In the genomic region with DNA sequence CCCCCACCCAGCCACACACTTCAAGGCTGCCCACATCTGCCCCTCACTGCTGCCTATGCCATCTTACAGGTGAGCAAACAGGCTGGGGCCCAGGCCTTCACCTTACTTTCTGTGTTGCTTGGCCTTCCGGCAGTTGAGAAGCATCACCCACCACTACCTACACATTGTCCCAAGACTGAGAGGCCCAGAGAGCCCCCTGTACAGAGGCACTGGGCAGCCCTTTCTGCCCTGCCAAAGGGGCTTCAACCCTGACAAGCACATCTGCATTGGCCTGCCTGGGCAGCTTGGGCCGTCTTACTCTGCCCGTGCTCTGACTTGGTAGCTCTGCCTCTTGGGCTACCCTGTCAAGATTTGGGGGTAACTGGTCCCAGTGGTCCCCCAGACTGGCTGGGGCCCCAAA, we compare ENCODE assay signal across 8 cellular contexts. TPM values are rescaled to one million over a fixed set of nuclear protein-coding genes. Genes with fewer than 3 reads are reported as not detected.
DNase-seq lines count a peak whose midpoint lies in the region; ATAC-seq and TF ChIP-seq lines count a peak whose summit lies in the region.

No MANE protein-coding gene starts in this region.

- peaks cover 9% of the 10 kb centered on the region; the same call in 1 of the 2 replicates for H4K20me1 ChIP-seq in Karpas-422 (ENCODE audit: insufficient read depth, low read depth, low read length)

- no peak for ATAC-seq in natural killer cell treated with Interleukin-12 subunit alpha and Interleukin-12 subunit beta and Interleukin-15 and Interleukin-18, amount 100 ng/mL, for 72 hours

- H3K79me2 ChIP-seq in Karpas-422 (ENCODE audit: low read length): peaks cover 18% of the 10 kb centered on the region

- H2AFZ ChIP-seq in Karpas-422 (ENCODE audit: low read length): no peak overlapping the region

- H3K27me3 Mint-ChIP-seq in natural killer cell treated with Interleukin-12 subunit alpha and Interleukin-12 subunit beta and Interleukin-15 and Interleukin-18, amount 100 ng/mL, for 72 hours: no peaks in the 10 kb centered on the region

- H3K36me3 Mint-ChIP-seq in natural killer cell treated with Interleukin-12 subunit alpha and Interleukin-12 subunit beta and Interleukin-15 and Interleukin-18, amount 100 ng/mL, for 72 hours: no peaks in the 10 kb centered on the region

- no peaks in the 10 kb centered on the region for H3K9me3 ChIP-seq in Karpas-422 (ENCODE audit: low read length)

- H3K4me2 ChIP-seq in Karpas-422 (ENCODE audit: low read depth, low read length, poor library complexity, severe bottlenecking): peak overlapping the region; percentile 79

- DNase-seq in AG09309 (ENCODE audit: low read depth) (no peak), Karpas-422 (no peak), coronary artery (ENCODE audit: low spot score) (no peak), HuH-7 (ENCODE audit: low spot score) (no peak), middle frontal gyrus (ENCODE audit: extremely low spot score, low spot score) (no peak), OCI-M1 (lab: John Stamatoyannopoulos, UW) (no peak)
- no peak for DNase-seq in natural killer cell treated with Interleukin-12 subunit alpha and Interleukin-12 subunit beta and Interleukin-15 and Interleukin-18, amount 100 ng/mL, for 72 hours (ENCODE audit: low spot score)
- no peak for DNase-seq in stimulated activated CD4-positive, alpha-beta T cell treated with anti-CD3 and anti-CD28 coated beads, Interleukin-15, amount 100 ng/mL, for 24 hours

- H3K27ac ChIP-seq in Karpas-422 (ENCODE audit: low read length): no peak overlapping the region
- peak overlapping the region; percentile 96 to 97 for H3K27ac ChIP-seq in coronary artery

- H3K36me3 ChIP-seq in Karpas-422 (ENCODE audit: insufficient read depth, low read length): no peaks in the 10 kb centered on the region

- peak overlapping the region; percentile 74 for H3K4me3 Mint-ChIP-seq in natural killer cell treated with Interleukin-12 subunit alpha and Interleukin-12 subunit beta and Interleukin-15 and Interleukin-18, amount 100 ng/mL, for 72 hours

- H3K4me1 ChIP-seq in Karpas-422 (ENCODE audit: low read length): peaks cover 35% of the 10 kb centered on the region

- no peaks in the 10 kb centered on the region for H3K9me3 Mint-ChIP-seq in natural killer cell treated with Interleukin-12 subunit alpha and Interleukin-12 subunit beta and Interleukin-15 and Interleukin-18, amount 100 ng/mL, for 72 hours

- H3K4me3 ChIP-seq in AG09309 (ENCODE audit: control insufficient read depth, low read depth, low read length) (peak overlapping the region; percentile 92), Karpas-422 (ENCODE audit: low read length) (peak overlapping the region; percentile 77), coronary artery (peak overlapping the region; percentile 90)

- H3K9ac ChIP-seq in Karpas-422 (ENCODE audit: low read length): peak overlapping the region; percentile 81

- TF ChIP-seq CTCF in AG09309 (IDR thresholded peaks at IDR 0.05; ENCODE audit: control insufficient read depth, insufficient read depth, low read depth, low read length, missing control alignments) (no peak), coronary artery (IDR thresholded peaks at IDR 0.05) (no peak)

- peak overlapping the region; percentile 16 to 23 for H3K27ac Mint-ChIP-seq in natural killer cell treated with Interleukin-12 subunit alpha and Interleukin-12 subunit beta and Interleukin-15 and Interleukin-18, amount 100 ng/mL, for 72 hours

- H3K4me1 Mint-ChIP-seq in natural killer cell treated with Interleukin-12 subunit alpha and Interleukin-12 subunit beta and Interleukin-15 and Interleukin-18, amount 100 ng/mL, for 72 hours (ENCODE audit: low read depth in 2 of 2): peaks cover 11 to 20% of the 10 kb centered on the region in 2 donors

- H3K27me3 ChIP-seq in Karpas-422 (ENCODE audit: low read length): no peaks in the 10 kb centered on the region

- no peaks in the 10 kb centered on the region for H3K9me2 ChIP-seq in Karpas-422 (replicated peaks; ENCODE audit: insufficient read depth, low read length)

RNA-seq across cellular contexts. Expression of gene MIEF2, which starts 1.2 kb away (rescaled TPM):
- total RNA-seq in Karpas-422 (2014; rRNA removed; shearing (Covaris generic); ENCODE audit: low replicate concordance): 4.5 and 14.2 TPM in 2 replicates
- 1 to 10 TPM; 6.8 to 8.1 TPM for total RNA-seq in natural killer cell treated with Interleukin-12 subunit alpha and Interleukin-12 subunit beta and Interleukin-15 and Interleukin-18, amount 100 ng/mL, for 72 hours

RNA-seq across cellular contexts. Expression of gene FLII, which starts 3.1 kb away (rescaled TPM):
- 128 and 166 TPM in 2 replicates for total RNA-seq in Karpas-422 (2014; rRNA removed; shearing (Covaris generic); ENCODE audit: low replicate concordance)
- 100 to 1,000 TPM; 247 to 285 TPM for total RNA-seq in natural killer cell treated with Interleukin-12 subunit alpha and Interleukin-12 subunit beta and Interleukin-15 and Interleukin-18, amount 100 ng/mL, for 72 hours

RNA-seq across cellular contexts. Expression of gene LLGL1, which starts 36.2 kb away (rescaled TPM):
- 12.0 and 12.1 TPM in 2 replicates for total RNA-seq in Karpas-422 (2014; rRNA removed; shearing (Covaris generic); ENCODE audit: low replicate concordance)
- 10 to 100 TPM; 16.6 to 23.0 TPM for total RNA-seq in natural killer cell treated with Interleukin-12 subunit alpha and Interleukin-12 subunit beta and Interleukin-15 and Interleukin-18, amount 100 ng/mL, for 72 hours

RNA-seq across cellular contexts. Expression of gene TOP3A, which starts 53.1 kb away (rescaled TPM):
- total RNA-seq in Karpas-422 (2014; rRNA removed; shearing (Covaris generic); ENCODE audit: low replicate concordance): 19.0 and 34.9 TPM in 2 replicates
- 100 to 1,000 TPM in 1 of 2 donors, 10 to 100 TPM in 1; 65.6 to 144 TPM for total RNA-seq in natural killer cell treated with Interleukin-12 subunit alpha and Interleukin-12 subunit beta and Interleukin-15 and Interleukin-18, amount 100 ng/mL, for 72 hours

RNA-seq across cellular contexts. Expression of gene SMCR8, which starts 53.4 kb away (rescaled TPM):
- total RNA-seq in Karpas-422 (2014; rRNA removed; shearing (Covaris generic); ENCODE audit: low replicate concordance): 12.7 and 14.4 TPM in 2 replicates
- total RNA-seq in natural killer cell treated with Interleukin-12 subunit alpha and Interleukin-12 subunit beta and Interleukin-15 and Interleukin-18, amount 100 ng/mL, for 72 hours: 10 to 100 TPM; 29.1 to 32.1 TPM
